24 cellular contexts compared by ENCODE assay signal in the genomic region with DNA sequence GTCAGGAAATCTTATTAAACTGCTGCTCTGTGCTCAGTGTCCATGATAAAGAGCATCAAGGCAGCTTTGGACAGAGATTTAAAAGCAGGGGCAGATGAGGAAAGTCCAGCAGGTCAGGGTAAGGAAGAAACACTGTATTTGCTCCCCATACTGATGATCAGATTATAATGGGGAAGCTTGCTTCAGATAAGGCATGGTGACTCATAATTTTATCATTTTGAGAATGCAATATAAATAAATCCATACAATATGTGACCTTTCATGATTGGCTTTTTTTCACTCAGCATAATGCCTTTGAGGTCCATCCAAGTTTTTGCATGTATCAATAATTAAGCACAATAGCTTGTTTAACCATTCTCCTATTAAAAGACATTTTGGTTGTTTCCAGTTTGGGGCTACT.
"Had no signal": no experiment of that assay in that cellular context is flagged by ENCODE, and none has a peak within 500 bp of the region (broad histone marks: within the 10 kb centered on the region; RNA-seq: fewer than 3 reads in every experiment).

No MANE protein-coding gene starts in this region.

- H3K4me1 Mint-ChIP-seq: central memory CD8-positive, alpha-beta T cell had no signal

- H3K27me3 Mint-ChIP-seq: activated CD4-positive, alpha-beta memory T cell treated with anti-CD3 and anti-CD28 coated beads for 36 hours had no signal

- H3K9me3 Mint-ChIP-seq: activated CD4-positive, alpha-beta memory T cell treated with anti-CD3 and anti-CD28 coated beads for 36 hours; activated T-helper 1 cell treated with anti-CD3 and anti-CD28 coated beads, Interleukin-12 subunit alpha, Interleukin-12 subunit beta, Interleukin-2, Interleukin-4 antibody, amounts not matched to agents 30 ng/mL and 10 ng/mL and 1 ng/mL, durations not matched to agents 14 hours and 24 hours and 36 hours; central memory CD8-positive, alpha-beta T cell had no signal

- ATAC-seq: body of pancreas, heart right ventricle, left ventricle myocardium superior, mucosa of descending colon had no signal

- DNase-seq: activated CD4-positive, alpha-beta memory T cell treated with anti-CD3 and anti-CD28 coated beads for 36 hours; activated gamma-delta T cell treated with Interleukin-2 at 50 U/mL for 16 hours; activated T-cell treated with anti-CD3 and anti-CD28 coated beads for 4 hours; body of pancreas; heart right ventricle; left ventricle myocardium superior; mesenchymal stem cell; mucosa of descending colon; naive B cell; stimulated activated CD4-positive, alpha-beta T cell treated with anti-CD3 and anti-CD28 coated beads, Interleukin-12 subunit alpha, Interleukin-12 subunit beta, amount 100 ng/mL, for 4 hours; stimulated activated CD4-positive, alpha-beta T cell treated with anti-CD3 and anti-CD28 coated beads, Interleukin-1b, Interleukin-23, amount 100 ng/mL, for 48 hours; stimulated activated CD8-positive, alpha-beta memory T cell treated with anti-CD3 and anti-CD28 coated beads, Interleukin-4, amount 100 ng/mL, for 48 hours; stimulated activated naive CD4-positive, alpha-beta T cell; T1000; thyroid gland had no signal

- H3K27me3 ChIP-seq: body of pancreas, esophagus muscularis mucosa, heart right ventricle, thyroid gland had no signal

- H3K36me3 Mint-ChIP-seq: activated CD4-positive, alpha-beta memory T cell treated with anti-CD3 and anti-CD28 coated beads for 36 hours; activated naive CD8-positive, alpha-beta T cell had no signal

- H3K4me3 Mint-ChIP-seq: activated CD4-positive, alpha-beta memory T cell treated with anti-CD3 and anti-CD28 coated beads for 36 hours; activated naive CD8-positive, alpha-beta T cell; activated T-helper 1 cell treated with anti-CD3 and anti-CD28 coated beads, Interleukin-12 subunit alpha, Interleukin-12 subunit beta, Interleukin-2, Interleukin-4 antibody, amounts not matched to agents 30 ng/mL and 10 ng/mL and 1 ng/mL, durations not matched to agents 14 hours and 24 hours and 36 hours; central memory CD8-positive, alpha-beta T cell; naive B cell; neural crest cell had no signal

- FAIRE-seq: endometrium, urothelium cell line had no signal

- H3K36me3 ChIP-seq: esophagus muscularis mucosa, heart right ventricle, thyroid gland had no signal

- H3K27ac Mint-ChIP-seq: activated CD4-positive, alpha-beta memory T cell treated with anti-CD3 and anti-CD28 coated beads for 36 hours; activated naive CD8-positive, alpha-beta T cell; activated T-helper 1 cell treated with anti-CD3 and anti-CD28 coated beads, Interleukin-12 subunit alpha, Interleukin-12 subunit beta, Interleukin-2, Interleukin-4 antibody, amounts not matched to agents 30 ng/mL and 10 ng/mL and 1 ng/mL, durations not matched to agents 14 hours and 24 hours and 36 hours; progenitor cell of endocrine pancreas had no signal

- H3K27ac ChIP-seq: body of pancreas, coronary artery, esophagus muscularis mucosa, heart right ventricle, thyroid gland had no signal

- H3K9me3 ChIP-seq: body of pancreas, esophagus muscularis mucosa, mucosa of descending colon, thyroid gland had no signal

- H3K4me3 ChIP-seq: body of pancreas, coronary artery, esophagus muscularis mucosa, heart right ventricle, mucosa of descending colon, thyroid gland had no signal
